In genomic region chr11:76807206-76807875, GRCh38 we compare ENCODE assay signal across 8 cellular contexts. TPM values are rescaled to one million over a fixed set of nuclear protein-coding genes. Genes with fewer than 3 reads are reported as not detected.
A peak's percentile ranks its signal among the peaks of the same experiment; 100 is the strongest.
DNase-seq lines count a peak whose midpoint lies in the region; ATAC-seq, FAIRE-seq and TF ChIP-seq lines count a peak whose summit lies in the region.

No MANE protein-coding gene starts in this region.

- no peak for FAIRE-seq in frontal cortex (lab: Jason Lieb, UNC)

- DNase-seq in GF-D8 (lab: John Stamatoyannopoulos, UW) (peak; percentile 31), Kasumi-1 (lab: John Stamatoyannopoulos, UW) (peak; percentile 86 to 90), SIG-M5 treated with dmso at 0.1 percent for 504 hours (lab: John Stamatoyannopoulos, UW; ENCODE audit: unreplicated experiment) (peak; percentile 77), frontal cortex (ENCODE audit: low spot score in 2 of 2) (peak; percentile 63 to 74), omental fat pad (ENCODE audit: low spot score) (peak; percentile 98), type B pancreatic cell (ENCODE audit: extremely low spot score, unreplicated experiment) (peak; percentile 85)
- DNase-seq in activated T-helper 9 cell treated with anti-CD3 and anti-CD28 coated beads, Interleukin-2, amount 50 U/mL, for 16 hours (ENCODE audit: low read depth), result peak; percentile 46

- peaks cover 5% of the 10 kb centered on the region for H3K27me3 Mint-ChIP-seq in type B pancreatic cell

- H3K4me3 Mint-ChIP-seq in type B pancreatic cell, result no peak overlapping the region

- no peaks in the 10 kb centered on the region for H3K9me3 Mint-ChIP-seq in type B pancreatic cell

- no peaks in the 10 kb centered on the region for H3K36me3 Mint-ChIP-seq in type B pancreatic cell

- H3K4me1 Mint-ChIP-seq in type B pancreatic cell (ENCODE audit: unreplicated experiment), result peaks cover 19% of the 10 kb centered on the region

- ATAC-seq in omental fat pad (ENCODE audit: low FRiP score) (peak; percentile 82), HG03135 (IDR thresholded peaks at IDR 0.05; ENCODE audit: unreplicated experiment) (no peak)

- H3K27ac Mint-ChIP-seq in type B pancreatic cell, result no peak overlapping the region

- peak in 2 of 3 donors; percentile 40 to 69 for TF ChIP-seq CTCF in omental fat pad (IDR thresholded peaks at IDR 0.05)
- TF ChIP-seq CTCF in type B pancreatic cell (conservative IDR thresholded peaks at IDR 0.05), result peak; percentile 90

RNA-seq across cellular contexts. Expression of gene TSKU, which starts 24.2 kb away (rescaled TPM):
- total RNA-seq in frontal cortex (4.9 TPM), omental fat pad (100 to 1,000 TPM; 153 to 281 (median 161) TPM), type B pancreatic cell (ENCODE audit: low replicate concordance) (32.8 and 36.7 TPM in 2 replicates)

RNA-seq across cellular contexts. Expression of gene ACER3, which starts 53.4 kb away (rescaled TPM):
- total RNA-seq in frontal cortex (14.7 TPM), omental fat pad (10 to 100 TPM; 19.0 to 26.6 (median 22.0) TPM), type B pancreatic cell (ENCODE audit: low replicate concordance) (25.7 and 39.3 TPM in 2 replicates)

Comparison
In these comparisons a context has a peak if more than half of its experiments do, and no peak if none do; other contexts are left out.
1. DNase-seq: peak in every context shown above with its lines; median percentile 98 in omental fat pad; 88 in Kasumi-1; 85 in type B pancreatic cell; 77 in SIG-M5 treated with dmso at 0.1 percent for 504 hours; 68 in frontal cortex; 46 in activated T-helper 9 cell treated with anti-CD3 and anti-CD28 coated beads, Interleukin-2, amount 50 U/mL, for 16 hours; 31 in GF-D8.